Comparison of ENCODE assay signal across 1 cellular context in the genomic region with DNA sequence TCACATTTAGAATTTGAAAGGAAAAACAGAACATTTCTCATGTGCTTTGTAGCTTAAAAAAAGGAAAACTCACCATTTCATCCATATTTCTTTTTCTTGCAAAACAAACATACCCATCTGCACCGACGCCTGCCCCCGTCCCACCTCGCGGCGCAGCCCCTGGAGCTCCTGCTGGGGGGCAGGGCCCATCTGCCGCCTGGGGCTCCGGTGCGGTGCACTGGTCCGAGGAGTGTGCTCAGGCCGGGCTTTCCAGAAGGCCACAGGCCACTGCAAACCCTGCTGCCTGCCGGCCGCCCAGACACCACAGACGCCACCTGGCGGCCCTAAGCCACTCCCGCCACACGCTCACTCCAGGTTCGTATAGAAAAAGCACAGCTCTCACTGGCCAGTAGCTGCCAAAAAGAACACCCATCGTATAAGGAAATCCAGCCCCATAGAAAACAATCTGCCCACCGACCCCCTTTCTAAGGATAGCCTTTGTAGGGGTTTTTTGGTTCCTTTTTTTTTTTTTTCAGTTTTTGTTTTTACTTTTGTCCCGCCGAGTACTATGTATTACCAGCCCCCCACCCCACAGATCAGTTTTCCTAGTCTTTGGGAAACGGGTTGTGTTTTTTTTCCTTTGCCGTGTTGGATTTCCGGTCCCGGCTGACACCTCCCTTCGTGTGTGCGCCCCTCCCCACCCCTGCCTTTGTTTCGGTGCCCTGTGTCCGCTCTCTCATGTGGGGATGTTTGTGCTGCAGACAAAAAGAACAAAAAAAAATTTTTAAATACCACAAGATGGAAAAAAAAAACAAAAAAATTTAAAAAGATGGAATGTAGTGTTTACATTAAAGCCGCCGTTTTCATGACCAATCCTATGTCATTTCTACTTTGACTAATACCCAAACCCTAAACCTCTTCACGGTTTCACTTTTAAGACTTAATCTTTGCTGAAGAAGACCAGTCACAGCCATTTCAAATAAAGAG.
A peak's percentile ranks its signal among the peaks of the same experiment; 100 is the strongest.
TF ChIP-seq lines count a peak whose summit lies in the region.

No MANE protein-coding gene starts in this region.

TF ChIP-seq in HCT116, 20 proteins besides CTCF, POLR2A, EP300 and RAD21 (continued from another document):
- TF ChIP-seq, protein P1, sequence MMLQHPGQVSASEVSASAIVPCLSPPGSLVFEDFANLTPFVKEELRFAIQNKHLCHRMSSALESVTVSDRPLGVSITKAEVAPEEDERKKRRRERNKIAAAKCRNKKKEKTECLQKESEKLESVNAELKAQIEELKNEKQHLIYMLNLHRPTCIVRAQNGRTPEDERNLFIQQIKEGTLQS (IDR thresholded peaks at IDR 0.05) = no peak
- TF ChIP-seq SP1 (IDR thresholded peaks at IDR 0.05; ENCODE audit: low read depth) (no peak), ELF1 (IDR thresholded peaks at IDR 0.05; ENCODE audit: borderline replicate concordance, low read depth) (no peak), CEBPB (IDR thresholded peaks at IDR 0.05; ENCODE audit: low read depth) (no peak), SRF (IDR thresholded peaks at IDR 0.05; ENCODE audit: low read depth) (no peak), YY1 (IDR thresholded peaks at IDR 0.05; ENCODE audit: extremely low read depth, insufficient replicate concordance, low read depth, low read length) (peak; percentile 42), CBX3 (IDR thresholded peaks at IDR 0.05; ENCODE audit: low read depth) (peak; percentile 52; the same call in 1 of the 2 replicates), ZNF274 (IDR thresholded peaks at IDR 0.05; ENCODE audit: low read depth, low read length) (no peak), TCF7L2 (IDR thresholded peaks at IDR 0.05; ENCODE audit: borderline replicate concordance, extremely low read depth, insufficient read depth, insufficient read length) (no peak), SIN3A (IDR thresholded peaks at IDR 0.05; ENCODE audit: low read depth) (no peak), EZH2 (IDR thresholded peaks at IDR 0.05) (no peak)
- TF ChIP-seq, protein P2, sequence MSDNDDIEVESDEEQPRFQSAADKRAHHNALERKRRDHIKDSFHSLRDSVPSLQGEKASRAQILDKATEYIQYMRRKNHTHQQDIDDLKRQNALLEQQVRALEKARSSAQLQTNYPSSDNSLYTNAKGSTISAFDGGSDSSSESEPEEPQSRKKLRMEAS (IDR thresholded peaks at IDR 0.05) = peak; percentile 73; the same call in 1 of the 2 replicates
